Comparison of ENCODE assay signal across 9 cellular contexts in genomic region chr17:50063516-50064252, GRCh38. TPM values are rescaled to one million over a fixed set of nuclear protein-coding genes. Genes with fewer than 3 reads are reported as not detected.
DNase-seq lines count a peak whose midpoint lies in the region; ATAC-seq and FAIRE-seq lines count a peak whose summit lies in the region.
"Had no signal": no experiment of that assay in that cellular context is flagged by ENCODE, and none has a peak within 500 bp of the region (broad histone marks: within the 10 kb centered on the region; RNA-seq: fewer than 3 reads in every experiment).

No MANE protein-coding gene starts in this region.

- H3K9me2 ChIP-seq in GM23248 (ENCODE audit: insufficient read depth), result no peaks in the 10 kb centered on the region

- H3K27me3 ChIP-seq in GM23248 (replicated peaks; ENCODE audit: insufficient read depth), result no peaks in the 10 kb centered on the region
- no peaks in the 10 kb centered on the region for H3K27me3 ChIP-seq in right cardiac atrium (ENCODE audit: control insufficient read depth, insufficient read depth)
- no peaks in the 10 kb centered on the region for H3K27me3 ChIP-seq in small intestine (ENCODE audit: control insufficient read depth in 2 of 2, insufficient read depth in 2 of 2, low read length in 2 of 2)

- peak overlapping the region; percentile 19 for H3K27ac Mint-ChIP-seq in stimulated activated effector memory CD8-positive, alpha-beta T cell treated with anti-CD3 and anti-CD28 coated beads, Interleukin-12 subunit alpha, Interleukin-12 subunit beta, amount 100 ng/mL, for 72 hours
- H3K27ac Mint-ChIP-seq in activated naive CD4-positive, alpha-beta T cell treated with anti-CD3 and anti-CD28 coated beads, Interleukin-2, amount 10 ng/mL, durations not matched to agents 7 days and 5 days, result no peak overlapping the region
- H3K27ac Mint-ChIP-seq: activated T-helper 1 cell treated with anti-CD3 and anti-CD28 coated beads, Interleukin-12 subunit alpha, Interleukin-12 subunit beta, Interleukin-2, Interleukin-4 antibody, amounts not matched to agents 30 ng/mL and 10 ng/mL and 1 ng/mL, durations not matched to agents 14 hours and 24 hours and 36 hours had no signal

- H3K9ac ChIP-seq in GM23248, result peak overlapping the region; percentile 83

- no peak for FAIRE-seq in small intestine (lab: Jason Lieb, UNC)

- H2AFZ ChIP-seq in GM23248, result no peak overlapping the region

- H3K4me3 ChIP-seq in GM23248 (no peak overlapping the region), right cardiac atrium (ENCODE audit: low read length) (no peak overlapping the region), small intestine (ENCODE audit: low read depth in 1 of 2, low read length in 2 of 2) (no peak overlapping the region)

- no peaks in the 10 kb centered on the region for H3K9me3 ChIP-seq in GM23248 (ENCODE audit: low read depth)
- H3K9me3 ChIP-seq in right cardiac atrium (ENCODE audit: control insufficient read depth, low read length), result no peaks in the 10 kb centered on the region
- no peaks in the 10 kb centered on the region for H3K9me3 ChIP-seq in small intestine (ENCODE audit: control insufficient read depth, low read depth)

- ATAC-seq in right cardiac atrium (no peak), HG02798 (IDR thresholded peaks at IDR 0.05; ENCODE audit: poor library complexity, unreplicated experiment) (no peak)
- ATAC-seq in stimulated activated effector memory CD8-positive, alpha-beta T cell treated with anti-CD3 and anti-CD28 coated beads, Interleukin-12 subunit alpha, Interleukin-12 subunit beta, amount 100 ng/mL, for 72 hours, result no peak

- H4K20me1 ChIP-seq in GM23248 (ENCODE audit: insufficient read depth), result no peaks in the 10 kb centered on the region

- 96 to 98% methylated on average over 8 of the region's 8 CpGs for WGBS in GM23248 (ENCODE audit: low coverage in 1 of 2, low lambda C conversion rate in 2 of 2, missing lambda C conversion rate in 2 of 2), 2 experiments
- 91 to 97% (median 94%) methylated on average over 8 of the region's 8 CpGs for WGBS in adipose tissue, 3 donors
- WGBS in right cardiac atrium, result 93% methylated on average over 8 of the region's 8 CpGs
- WGBS in small intestine, 3 donors, result 95 to 97% (median 96%) methylated on average over 8 of the region's 8 CpGs

- H3K36me3 ChIP-seq in GM23248 (ENCODE audit: low read depth) (peaks cover 16% of the 10 kb centered on the region), small intestine (ENCODE audit: control insufficient read depth in 2 of 2, insufficient read depth in 2 of 2, low read length in 2 of 2) (peaks cover 2 to 12% of the 10 kb centered on the region in 2 donors)

- intact Hi-C loops in right cardiac atrium (cut with DNase I), result no loop called here

- H3K27ac ChIP-seq in GM23248 (peak overlapping the region; percentile 97), adipose tissue (ENCODE audit: low read depth, low read length) (peak overlapping the region; percentile 32), right cardiac atrium (ENCODE audit: low read length) (peak overlapping the region; percentile 62), small intestine (ENCODE audit: low read depth in 1 of 2, low read length in 1 of 2) (peak overlapping the region in 1 of 2 donors; percentile 80)

- H3K4me3 Mint-ChIP-seq in stimulated activated effector memory CD8-positive, alpha-beta T cell treated with anti-CD3 and anti-CD28 coated beads, Interleukin-12 subunit alpha, Interleukin-12 subunit beta, amount 100 ng/mL, for 72 hours, result no peak overlapping the region
- no peak overlapping the region for H3K4me3 Mint-ChIP-seq in activated naive CD4-positive, alpha-beta T cell treated with anti-CD3 and anti-CD28 coated beads, Interleukin-2, amount 10 ng/mL, durations not matched to agents 7 days and 5 days
- H3K4me3 Mint-ChIP-seq: activated T-helper 1 cell treated with anti-CD3 and anti-CD28 coated beads, Interleukin-12 subunit alpha, Interleukin-12 subunit beta, Interleukin-2, Interleukin-4 antibody, amounts not matched to agents 30 ng/mL and 10 ng/mL and 1 ng/mL, durations not matched to agents 14 hours and 24 hours and 36 hours had no signal

- DNase-seq in GM23248 (peak; percentile 82), right cardiac atrium (no peak), NK-92 (lab: John Stamatoyannopoulos, UW; ENCODE audit: unreplicated experiment) (no peak), small intestine (no peak)
- DNase-seq in stimulated activated effector memory CD8-positive, alpha-beta T cell treated with anti-CD3 and anti-CD28 coated beads, Interleukin-12 subunit alpha, Interleukin-12 subunit beta, amount 100 ng/mL, for 72 hours (ENCODE audit: low spot score in 2 of 2), result no peak
- no peak for DNase-seq in activated naive CD4-positive, alpha-beta T cell treated with anti-CD3 and anti-CD28 coated beads, Interleukin-2, amount 10 ng/mL, durations not matched to agents 7 days and 5 days

- CTCF ChIA-PET in activated naive CD4-positive, alpha-beta T cell treated with anti-CD3 and anti-CD28 coated beads, Interleukin-2, amount 10 ng/mL, durations not matched to agents 7 days and 5 days (lab: Charles Lee), result interaction anchor here (2.0 kb wide), 1 partner anchor 24 kb away, joined by 7 read pairs; no protein-coding TSS in a partner anchor

- peak overlapping the region; percentile 90 for H3K4me2 ChIP-seq in GM23248 (ENCODE audit: unreplicated experiment)

- H3K4me1 ChIP-seq in GM23248 (ENCODE audit: insufficient read depth), result peaks cover 88% of the 10 kb centered on the region
- H3K4me1 ChIP-seq in right cardiac atrium (ENCODE audit: control insufficient read depth, insufficient read depth, low read length), result peaks cover 29% of the 10 kb centered on the region
- peaks cover 12 to 21% of the 10 kb centered on the region in 2 donors for H3K4me1 ChIP-seq in small intestine (ENCODE audit: control insufficient read depth in 2 of 2, insufficient read depth in 1 of 2, low read depth in 1 of 2, low read length in 1 of 2)

- no peaks in the 10 kb centered on the region for H3K9me3 Mint-ChIP-seq in stimulated activated effector memory CD8-positive, alpha-beta T cell treated with anti-CD3 and anti-CD28 coated beads, Interleukin-12 subunit alpha, Interleukin-12 subunit beta, amount 100 ng/mL, for 72 hours
- no peaks in the 10 kb centered on the region for H3K9me3 Mint-ChIP-seq in activated naive CD4-positive, alpha-beta T cell treated with anti-CD3 and anti-CD28 coated beads, Interleukin-2, amount 10 ng/mL, durations not matched to agents 7 days and 5 days
- H3K9me3 Mint-ChIP-seq: activated T-helper 1 cell treated with anti-CD3 and anti-CD28 coated beads, Interleukin-12 subunit alpha, Interleukin-12 subunit beta, Interleukin-2, Interleukin-4 antibody, amounts not matched to agents 30 ng/mL and 10 ng/mL and 1 ng/mL, durations not matched to agents 14 hours and 24 hours and 36 hours had no signal

- peaks cover under 1% of the 10 kb centered on the region for H3K27me3 Mint-ChIP-seq in activated naive CD4-positive, alpha-beta T cell treated with anti-CD3 and anti-CD28 coated beads, Interleukin-2, amount 10 ng/mL, durations not matched to agents 7 days and 5 days

- peaks cover 76% of the 10 kb centered on the region for H3K79me2 ChIP-seq in GM23248 (ENCODE audit: insufficient read depth)

- H3K36me3 Mint-ChIP-seq in stimulated activated effector memory CD8-positive, alpha-beta T cell treated with anti-CD3 and anti-CD28 coated beads, Interleukin-12 subunit alpha, Interleukin-12 subunit beta, amount 100 ng/mL, for 72 hours, result no peaks in the 10 kb centered on the region
- H3K36me3 Mint-ChIP-seq in activated naive CD4-positive, alpha-beta T cell treated with anti-CD3 and anti-CD28 coated beads, Interleukin-2, amount 10 ng/mL, durations not matched to agents 7 days and 5 days, result no peaks in the 10 kb centered on the region

- in situ Hi-C loops in GM23248 (cut with MboI), result no loop called here

- peaks cover 5% of the 10 kb centered on the region for H3K4me1 Mint-ChIP-seq in stimulated activated effector memory CD8-positive, alpha-beta T cell treated with anti-CD3 and anti-CD28 coated beads, Interleukin-12 subunit alpha, Interleukin-12 subunit beta, amount 100 ng/mL, for 72 hours
- no peaks in the 10 kb centered on the region for H3K4me1 Mint-ChIP-seq in activated naive CD4-positive, alpha-beta T cell treated with anti-CD3 and anti-CD28 coated beads, Interleukin-2, amount 10 ng/mL, durations not matched to agents 7 days and 5 days

- peaks cover 76% of the 10 kb centered on the region for H3F3A ChIP-seq in GM23248 (ENCODE audit: insufficient read depth)

RNA-seq across cellular contexts. Expression of gene ITGA3, which starts 7.8 kb away (rescaled TPM):
- 321 and 330 TPM in 2 replicates for total RNA-seq in GM23248 (2014; rRNA removed; shearing (Covaris generic))
- polyA plus RNA-seq in GM23248 (2016; fragmentation: Nextera tagmentation; extraction: Ambion mirVana), result 105 and 111 TPM in 2 replicates
- polyA plus RNA-seq in adipose tissue, result 10 to 100 TPM; 13.2 to 19.1 (median 13.4) TPM
- total RNA-seq in right cardiac atrium, result 10 to 100 TPM; 22.9 to 32.9 (median 28.4) TPM
- polyA plus RNA-seq in right cardiac atrium, result 21.5 TPM
- polyA plus RNA-seq in small intestine, result 10 to 100 TPM; 53.5 to 96.4 (median 75.7) TPM

RNA-seq across cellular contexts. Expression of gene PDK2, which starts 31.5 kb away (rescaled TPM):
- 25.9 and 30.2 TPM in 2 replicates for total RNA-seq in GM23248 (2014; rRNA removed; shearing (Covaris generic))
- polyA plus RNA-seq in GM23248 (2016; fragmentation: Nextera tagmentation; extraction: Ambion mirVana) (48.1 and 56.0 TPM in 2 replicates), adipose tissue (10 to 100 TPM; 24.3 to 46.5 (median 29.3) TPM), right cardiac atrium (149 TPM), small intestine (10 to 100 TPM; 27.2 to 39.6 (median 34.0) TPM)
- total RNA-seq in right cardiac atrium, result 100 to 1,000 TPM; 167 to 219 (median 182) TPM
